24 cellular contexts compared by ENCODE assay signal in genomic region chr7:42877852-42878251, GRCh38. TPM values are rescaled to one million over a fixed set of nuclear protein-coding genes. Genes with fewer than 3 reads are reported as not detected.
DNase-seq lines count a peak whose midpoint lies in the region; ATAC-seq and TF ChIP-seq lines count a peak whose summit lies in the region.
"Had no signal": no experiment of that assay in that cellular context is flagged by ENCODE, and none has a peak within 500 bp of the region (broad histone marks: within the 10 kb centered on the region; RNA-seq: fewer than 3 reads in every experiment).

No MANE protein-coding gene starts in this region.

- H3K4me1 Mint-ChIP-seq in naive thymus-derived CD4-positive, alpha-beta T cell, result peaks cover 0 to 2% (median 0%) of the 10 kb centered on the region in 7 donors
- H3K4me1 Mint-ChIP-seq: activated naive CD4-positive, alpha-beta T cell treated with anti-CD3 and anti-CD28 coated beads, Interleukin-2, amount 10 ng/mL, durations not matched to agents 7 days and 5 days had no signal

- no peak overlapping the region for H3K27ac Mint-ChIP-seq in naive thymus-derived CD4-positive, alpha-beta T cell
- H3K27ac Mint-ChIP-seq: activated naive CD4-positive, alpha-beta T cell treated with anti-CD3 and anti-CD28 coated beads, Interleukin-2, amount 10 ng/mL, durations not matched to agents 7 days and 5 days had no signal

- no peak overlapping the region for H3K27ac ChIP-seq in Panc1 (ENCODE audit: low read length)
- H3K27ac ChIP-seq in naive thymus-derived CD4-positive, alpha-beta T cell (ENCODE audit: low read depth, low read length), result no peak overlapping the region
- H3K27ac ChIP-seq in psoas muscle, result no peak overlapping the region
- H3K27ac ChIP-seq: dorsolateral prefrontal cortex, heart right ventricle, left ventricle myocardium inferior, SK-N-MC, thyroid gland had no signal

- CTCF ChIA-PET in Panc1 (lab: Charles Lee), result interaction anchor here (0.6 to 2.0 kb wide), 4 partner anchors 10 to 937 kb away, joined by 4 to 19 read pairs (median 6); no protein-coding TSS in a partner anchor
- CTCF ChIA-PET in naive thymus-derived CD4-positive, alpha-beta T cell (lab: Charles Lee), result interaction anchor here (0.6 kb wide), 1 partner anchor 681 kb away, joined by 3 read pairs; no protein-coding TSS in a partner anchor

- no peaks in the 10 kb centered on the region for H3K4me1 ChIP-seq in Panc1 (ENCODE audit: control insufficient read depth, insufficient read depth, low read length)
- no peaks in the 10 kb centered on the region for H3K4me1 ChIP-seq in naive thymus-derived CD4-positive, alpha-beta T cell (ENCODE audit: control insufficient read depth in 2 of 2, insufficient read depth in 2 of 2, low read length in 2 of 2)
- no peaks in the 10 kb centered on the region for H3K4me1 ChIP-seq in psoas muscle
- H3K4me1 ChIP-seq: Caco-2, left ventricle myocardium inferior, thyroid gland had no signal

- no peaks in the 10 kb centered on the region for H3K9me3 Mint-ChIP-seq in naive thymus-derived CD4-positive, alpha-beta T cell
- H3K9me3 Mint-ChIP-seq: activated naive CD4-positive, alpha-beta T cell treated with anti-CD3 and anti-CD28 coated beads, Interleukin-2, amount 10 ng/mL, durations not matched to agents 7 days and 5 days had no signal

- ATAC-seq in Panc1 (0 out of 2 replicates have a peak, but pooled peaks have one; percentile 31), psoas muscle (no peak), GM18858 (IDR thresholded peaks at IDR 0.05; ENCODE audit: unreplicated experiment) (no peak)
- peak; percentile 40 for ATAC-seq in naive thymus-derived CD4-positive, alpha-beta T cell
- ATAC-seq: activated CD4-positive, CD25-positive, alpha-beta regulatory T cell treated with anti-CD3 and anti-CD28 coated beads, Interleukin-2, amount 50 U/mL, for 24 hours; heart right ventricle; stimulated activated naive CD8-positive, alpha-beta T cell treated with anti-CD3 and anti-CD28 coated beads, Interleukin-15, Interleukin-2, amounts not matched to agents 100 U/mL and 50 U/mL, for 24 hours had no signal

- intact Hi-C loops in Panc1 (cut with micrococcal nuclease; ENCODE audit: unreplicated experiment) (loop anchor here (2.0 kb wide), 1 partner anchor 935 kb away; no protein-coding TSS in a partner anchor), psoas muscle (cut with DNase I) (loop anchor here in 1 of 2 donors (5.0 kb wide), 1 partner anchor 936 kb away; no protein-coding TSS in a partner anchor)
- intact Hi-C loops in naive thymus-derived CD4-positive, alpha-beta T cell (cut with micrococcal nuclease), result loop anchor here in 1 of 2 donors (2.0 kb wide), 1 partner anchor 961 kb away; no protein-coding TSS in a partner anchor

- POLR2A ChIA-PET in Panc1 (lab: Charles Lee), result no interaction called here
- POLR2A ChIA-PET in naive thymus-derived CD4-positive, alpha-beta T cell (lab: Charles Lee), result interaction anchor here (0.6 kb wide), 1 partner anchor 22 kb away, joined by 3 read pairs; no protein-coding TSS in a partner anchor

- no peak for TF ChIP-seq CTCF in Panc1 (IDR thresholded peaks at IDR 0.05)
- TF ChIP-seq CTCF in psoas muscle (IDR thresholded peaks at IDR 0.05), result no peak

- H3K36me3 ChIP-seq in Panc1 (ENCODE audit: control insufficient read depth, insufficient read depth, low read length), result no peaks in the 10 kb centered on the region
- no peaks in the 10 kb centered on the region for H3K36me3 ChIP-seq in naive thymus-derived CD4-positive, alpha-beta T cell (ENCODE audit: control insufficient read depth in 2 of 3, insufficient read depth in 3 of 3, low read length in 3 of 3)
- no peaks in the 10 kb centered on the region for H3K36me3 ChIP-seq in psoas muscle (ENCODE audit: insufficient read depth in 1 of 2, low read depth in 1 of 2)
- H3K36me3 ChIP-seq: heart right ventricle, left ventricle myocardium inferior, thyroid gland had no signal

- no peak overlapping the region for H3K4me3 Mint-ChIP-seq in naive thymus-derived CD4-positive, alpha-beta T cell
- H3K4me3 Mint-ChIP-seq: activated naive CD4-positive, alpha-beta T cell treated with anti-CD3 and anti-CD28 coated beads, Interleukin-2, amount 10 ng/mL, durations not matched to agents 7 days and 5 days had no signal

- H3K4me3 ChIP-seq in Panc1 (ENCODE audit: low read depth in 2 of 2, low read length in 2 of 2) (no peak overlapping the region), psoas muscle (no peak overlapping the region)
- H3K4me3 ChIP-seq in naive thymus-derived CD4-positive, alpha-beta T cell (ENCODE audit: low read length), result no peak overlapping the region
- H3K4me3 ChIP-seq: dorsolateral prefrontal cortex, heart right ventricle, left ventricle myocardium inferior, SK-N-MC, thyroid gland had no signal

- H3K9me3 ChIP-seq in Panc1 (ENCODE audit: control insufficient read depth, insufficient read depth, low read depth, low read length) (no peaks in the 10 kb centered on the region), psoas muscle (no peaks in the 10 kb centered on the region)
- no peaks in the 10 kb centered on the region for H3K9me3 ChIP-seq in naive thymus-derived CD4-positive, alpha-beta T cell (ENCODE audit: control insufficient read depth in 2 of 3, low read length in 3 of 3)
- H3K9me3 ChIP-seq: Caco-2, heart right ventricle, left ventricle myocardium inferior, thyroid gland had no signal

- H3K27me3 ChIP-seq in Panc1 (ENCODE audit: control insufficient read depth, insufficient read depth, low read length), result no peaks in the 10 kb centered on the region; the same call in 1 of the 2 replicates
- no peaks in the 10 kb centered on the region for H3K27me3 ChIP-seq in naive thymus-derived CD4-positive, alpha-beta T cell (ENCODE audit: control insufficient read depth in 2 of 2, insufficient read depth in 2 of 2, low read length in 2 of 2)
- H3K27me3 ChIP-seq in psoas muscle (ENCODE audit: insufficient read depth in 3 of 3, low read length in 2 of 3), result no peaks in the 10 kb centered on the region
- H3K27me3 ChIP-seq: dorsolateral prefrontal cortex, thyroid gland had no signal

- no TSS peak for BruUV-seq in Panc1 (replicated peaks; lab: Mats Ljungman, UMichigan)

- in situ Hi-C loops in Panc1 (cut with HindIII; ENCODE audit: low pct_unique_long_range_greater_than_20kb, low sequenced_read_pairs), result no loop called here

- H3K36me3 Mint-ChIP-seq in naive thymus-derived CD4-positive, alpha-beta T cell, result no peaks in the 10 kb centered on the region
- H3K36me3 Mint-ChIP-seq: activated naive CD4-positive, alpha-beta T cell treated with anti-CD3 and anti-CD28 coated beads, Interleukin-2, amount 10 ng/mL, durations not matched to agents 7 days and 5 days had no signal

- DNase-seq in GF-D8 (lab: John Stamatoyannopoulos, UW) (peak; percentile 92), MV-4-11 (lab: John Stamatoyannopoulos, UW) (peak; percentile 77), Panc1 (ENCODE audit: low read depth, low spot score) (no peak), A172 (ENCODE audit: low spot score) (no peak), psoas muscle (no peak)
- DNase-seq in naive thymus-derived CD4-positive, alpha-beta T cell, result no peak
- DNase-seq: activated naive CD4-positive, alpha-beta T cell treated with anti-CD3 and anti-CD28 coated beads, Interleukin-2, amount 10 ng/mL, durations not matched to agents 7 days and 5 days; activated T-cell treated with anti-CD3 and anti-CD28 coated beads, Interleukin-2, amount 50 U/mL, for 48 hours; Caco-2; central memory CD4-positive, alpha-beta T cell; dorsolateral prefrontal cortex; EL; heart right ventricle; left ventricle myocardium inferior; MM.1S; NCI-H1930; NCI-H524; small intestine; stimulated activated CD4-positive, alpha-beta T cell treated with anti-CD3 and anti-CD28 coated beads, Interleukin-4, amount 100 ng/mL, for 1 hour; stimulated activated naive CD8-positive, alpha-beta T cell treated with anti-CD3 and anti-CD28 coated beads, Interleukin-15, Interleukin-2, amounts not matched to agents 100 U/mL and 50 U/mL, for 24 hours; thyroid gland had no signal

- peaks cover 0 to 11% (median 0%) of the 10 kb centered on the region in 5 donors for H3K27me3 Mint-ChIP-seq in naive thymus-derived CD4-positive, alpha-beta T cell

- WGBS in psoas muscle, 3 donors, result 72 to 78% (median 74%) methylated on average over 2 of the region's 2 CpGs

RNA-seq across cellular contexts. Expression of gene C7orf25, which starts 34.0 kb away (rescaled TPM):
- 10.0 TPM for total RNA-seq in Panc1 (2021; ENCODE audit: unreplicated experiment)
- 0.79 TPM for polyA plus RNA-seq in Panc1 (2012; ENCODE audit: insufficient read length)
- total RNA-seq in naive thymus-derived CD4-positive, alpha-beta T cell, result 10 to 100 TPM in 1 of 5 experiments, 1 to 10 TPM in 4; 2.3 to 10.9 (median 5.3) TPM
- 1 to 10 TPM; 4.0 to 7.7 TPM for polyA plus RNA-seq in naive thymus-derived CD4-positive, alpha-beta T cell
- 29.2 and 46.5 TPM in 2 replicates for total RNA-seq in A172 (2014; rRNA removed; shearing (Covaris generic))
- 1 to 10 TPM; 1.3 to 2.4 (median 2.0) TPM for total RNA-seq in psoas muscle
- polyA plus RNA-seq in psoas muscle, result 1 to 10 TPM; 2.8 to 5.6 (median 4.8) TPM

RNA-seq across cellular contexts. Expression of gene PSMA2, which starts 54.1 kb away (rescaled TPM):
- total RNA-seq in Panc1 (2021; ENCODE audit: unreplicated experiment), result 180 TPM
- 105 TPM for polyA plus RNA-seq in Panc1 (2012; ENCODE audit: insufficient read length)
- total RNA-seq in naive thymus-derived CD4-positive, alpha-beta T cell, result 100 to 1,000 TPM in 1 of 5 experiments, 10 to 100 TPM in 4; 29.3 to 144 (median 35.3) TPM
- 100 to 1,000 TPM; 196 to 257 TPM for polyA plus RNA-seq in naive thymus-derived CD4-positive, alpha-beta T cell
- total RNA-seq in A172 (2014; rRNA removed; shearing (Covaris generic)), result 430 and 440 TPM in 2 replicates
- 100 to 1,000 TPM in 3 of 4 donors, 10 to 100 TPM in 1; 57.4 to 145 (median 111) TPM for total RNA-seq in psoas muscle
- 100 to 1,000 TPM; 203 to 334 (median 235) TPM for polyA plus RNA-seq in psoas muscle

RNA-seq across cellular contexts. Expression of gene MRPL32, which starts 54.3 kb away (rescaled TPM):
- total RNA-seq in Panc1 (2021; ENCODE audit: unreplicated experiment) (52.8 TPM), psoas muscle (10 to 100 TPM; 34.3 to 51.7 (median 46.7) TPM)
- 30.0 TPM for polyA plus RNA-seq in Panc1 (2012; ENCODE audit: insufficient read length)
- 10 to 100 TPM; 27.7 to 58.2 (median 53.4) TPM for total RNA-seq in naive thymus-derived CD4-positive, alpha-beta T cell
- polyA plus RNA-seq in naive thymus-derived CD4-positive, alpha-beta T cell, result 10 to 100 TPM; 43.9 to 52.9 TPM
- 159 and 181 TPM in 2 replicates for total RNA-seq in A172 (2014; rRNA removed; shearing (Covaris generic))
- polyA plus RNA-seq in psoas muscle, result 100 to 1,000 TPM in 2 of 3 donors, 10 to 100 TPM in 1; 66.1 to 133 (median 103) TPM

Comparison
In these comparisons a context has a peak if more than half of its experiments do, and no peak if none do; other contexts are left out.
1. DNase-seq: peak in GF-D8 (single experiment) and MV-4-11 (single experiment); none in Panc1 (single experiment), naive thymus-derived CD4-positive, alpha-beta T cell (0 of 9), A172 (single experiment) and psoas muscle (0 of 2).
2. ATAC-seq: peak in Panc1 (single experiment) and naive thymus-derived CD4-positive, alpha-beta T cell (single experiment); none in psoas muscle (0 of 4) and GM18858 (single experiment).